In the genomic region with DNA sequence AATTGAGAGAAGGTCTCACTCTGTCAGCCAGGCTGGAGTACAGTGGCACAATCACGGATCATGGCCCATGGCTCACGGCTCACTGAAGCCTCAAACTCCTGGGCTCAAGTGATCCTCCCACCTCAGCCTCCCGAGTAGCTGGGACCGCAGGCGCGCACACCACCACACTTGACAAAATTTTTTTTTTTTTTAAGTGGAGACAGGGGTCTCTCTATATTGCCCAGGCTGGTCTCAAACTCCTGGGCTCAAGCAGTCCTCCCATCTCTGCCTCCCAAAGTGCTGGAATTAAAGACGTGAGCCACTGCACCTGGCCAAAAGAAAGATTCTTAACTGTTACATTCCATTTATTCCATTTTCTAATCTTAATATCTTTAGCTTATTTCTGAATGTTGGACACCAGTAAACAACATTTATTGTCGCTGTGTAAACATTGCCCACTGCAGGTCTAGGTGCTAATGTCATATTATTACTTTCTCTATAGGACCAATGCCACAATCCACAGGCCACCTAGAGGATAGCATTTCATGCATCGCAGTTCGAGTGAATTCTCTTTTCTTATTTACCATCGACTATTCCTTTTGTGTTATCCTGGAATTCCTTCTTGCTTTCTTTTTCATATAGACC, we compare ENCODE assay signal across 18 cellular contexts.
"Had no signal": no experiment of that assay in that cellular context is flagged by ENCODE, and none has a peak within 500 bp of the region (broad histone marks: within the 10 kb centered on the region; RNA-seq: fewer than 3 reads in every experiment).

No MANE protein-coding gene starts in this region.

- ATAC-seq: heart left ventricle; right lobe of liver; stimulated activated effector memory CD8-positive, alpha-beta T cell treated with anti-CD3 and anti-CD28 coated beads, Interleukin-12 subunit alpha, Interleukin-12 subunit beta, amount 100 ng/mL, for 72 hours; stimulated activated naive CD8-positive, alpha-beta T cell treated with anti-CD3 and anti-CD28 coated beads, Interleukin-15, Interleukin-2, amounts not matched to agents 100 U/mL and 50 U/mL, for 24 hours had no signal

- H3K9ac ChIP-seq: parathyroid adenoma had no signal

- H3K36me3 Mint-ChIP-seq: stimulated activated effector memory CD8-positive, alpha-beta T cell treated with anti-CD3 and anti-CD28 coated beads, Interleukin-12 subunit alpha, Interleukin-12 subunit beta, amount 100 ng/mL, for 72 hours had no signal

- H3K79me2 ChIP-seq: parathyroid adenoma had no signal

- H3K9me3 Mint-ChIP-seq: nephron; stimulated activated effector memory CD8-positive, alpha-beta T cell treated with anti-CD3 and anti-CD28 coated beads, Interleukin-12 subunit alpha, Interleukin-12 subunit beta, amount 100 ng/mL, for 72 hours had no signal

- H3K4me1 ChIP-seq: parathyroid adenoma, prostate gland, suprapubic skin, uterus had no signal

- H3K4me3 ChIP-seq: heart left ventricle, prostate gland, right lobe of liver, suprapubic skin, thyroid gland, upper lobe of left lung, uterus had no signal

- H3K36me3 ChIP-seq: heart left ventricle, prostate gland, right lobe of liver, suprapubic skin, thyroid gland, upper lobe of left lung, uterus had no signal

- H3K27ac ChIP-seq: heart left ventricle, parathyroid adenoma, prostate gland, right lobe of liver, suprapubic skin, thyroid gland, upper lobe of left lung, uterus had no signal

- DNase-seq: foreskin melanocyte; heart left ventricle; hypothalamus; kidney glomerular epithelial cell; mesendoderm; naive B cell; right lobe of liver; stimulated activated CD4-positive, alpha-beta T cell treated with anti-CD3 and anti-CD28 coated beads, Interleukin-4, amount 100 ng/mL, for 1 hour; stimulated activated CD8-positive, alpha-beta memory T cell treated with anti-CD3 and anti-CD28 coated beads, Interleukin-4, amount 100 ng/mL, for 48 hours; stimulated activated naive CD8-positive, alpha-beta T cell treated with anti-CD3 and anti-CD28 coated beads, Interleukin-15, Interleukin-2, amounts not matched to agents 100 U/mL and 50 U/mL, for 24 hours; thyroid gland; upper lobe of left lung; uterus had no signal

- H3K27ac Mint-ChIP-seq: naive B cell; nephron; stimulated activated effector memory CD8-positive, alpha-beta T cell treated with anti-CD3 and anti-CD28 coated beads, Interleukin-12 subunit alpha, Interleukin-12 subunit beta, amount 100 ng/mL, for 72 hours had no signal

- H3K27me3 ChIP-seq: heart left ventricle, right lobe of liver, suprapubic skin, thyroid gland, upper lobe of left lung, uterus had no signal

- H2AFZ ChIP-seq: parathyroid adenoma had no signal

- H3K27me3 Mint-ChIP-seq: naive B cell had no signal

- H3K4me3 Mint-ChIP-seq: nephron; stimulated activated effector memory CD8-positive, alpha-beta T cell treated with anti-CD3 and anti-CD28 coated beads, Interleukin-12 subunit alpha, Interleukin-12 subunit beta, amount 100 ng/mL, for 72 hours had no signal

- H3K9me3 ChIP-seq: prostate gland, right lobe of liver, suprapubic skin, thyroid gland, upper lobe of left lung, uterus had no signal
